ENCODE assay signal across 11 cellular contexts in the genomic region with DNA sequence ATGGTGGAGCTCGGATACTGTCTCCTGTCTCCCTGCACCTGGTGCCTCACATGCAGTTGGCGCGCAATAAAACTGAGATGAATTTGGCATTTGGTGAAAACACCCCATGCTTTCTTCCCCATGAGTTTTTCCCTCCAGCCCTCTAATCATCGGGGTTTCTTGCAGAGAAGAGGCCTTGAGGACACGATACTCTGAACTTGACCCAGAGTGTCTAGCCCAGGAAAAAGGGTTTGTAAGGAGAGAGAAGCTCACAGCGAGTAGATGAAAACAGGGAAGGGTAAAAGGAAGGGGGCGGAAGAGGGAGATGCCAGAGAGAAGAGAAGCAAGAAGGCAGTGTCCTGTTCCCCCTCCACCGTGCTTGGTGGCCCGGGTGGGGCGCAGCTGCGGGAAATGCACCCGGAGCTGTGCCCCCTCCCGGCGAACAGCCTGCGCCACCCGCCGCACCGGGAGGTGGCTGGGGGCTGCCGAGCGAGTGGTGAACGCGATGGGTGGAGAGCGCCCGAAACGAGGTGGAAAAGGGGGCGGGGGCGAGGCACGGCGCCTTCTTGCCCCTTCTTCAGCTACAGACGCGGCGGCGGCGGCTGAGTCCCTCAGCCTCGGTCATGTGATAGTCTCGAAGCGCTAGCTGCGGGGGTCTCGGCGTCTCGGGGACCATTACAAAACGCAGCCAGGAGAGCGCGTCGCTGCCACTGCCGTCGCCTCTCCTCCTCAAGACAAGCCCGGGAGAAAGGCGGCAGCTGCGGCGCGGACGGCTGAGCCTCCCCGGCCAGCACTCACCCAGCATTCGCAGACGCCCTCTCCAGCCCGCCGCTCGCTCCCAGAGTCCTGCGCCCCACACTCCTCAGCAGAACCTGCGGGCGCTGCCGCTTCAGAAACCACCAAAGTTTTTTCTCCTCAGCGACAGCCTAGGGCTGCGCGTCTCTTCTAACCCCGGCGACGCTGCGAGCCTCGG. TPM values are rescaled to one million over a fixed set of nuclear protein-coding genes. Genes with fewer than 3 reads are reported as not detected.
DNase-seq lines count a peak whose midpoint lies in the region; ATAC-seq and TF ChIP-seq lines count a peak whose summit lies in the region.
"Had no signal": no experiment of that assay in that cellular context is flagged by ENCODE, and none has a peak within 500 bp of the region (broad histone marks: within the 10 kb centered on the region; RNA-seq: fewer than 3 reads in every experiment).

No MANE protein-coding gene starts in this region.

- no peak for ATAC-seq in activated naive CD8-positive, alpha-beta T cell treated with anti-CD3 and anti-CD28 coated beads, Interleukin-2, amount 10 ng/mL, durations not matched to agents 7 days and 5 days (ENCODE audit: low read depth)
- ATAC-seq in naive thymus-derived CD4-positive, alpha-beta T cell = no peak
- ATAC-seq in GM21526 (IDR thresholded peaks at IDR 0.05; ENCODE audit: low FRiP score, unreplicated experiment) = no peak

- no peaks in the 10 kb centered on the region for H3K9me3 Mint-ChIP-seq in activated naive CD8-positive, alpha-beta T cell treated with anti-CD3 and anti-CD28 coated beads, Interleukin-2, amount 10 ng/mL, durations not matched to agents 7 days and 5 days
- H3K9me3 Mint-ChIP-seq in naive thymus-derived CD4-positive, alpha-beta T cell = peaks cover 0 to 3% (median 0%) of the 10 kb centered on the region in 11 donors

- intact Hi-C loops in naive thymus-derived CD4-positive, alpha-beta T cell (cut with micrococcal nuclease) = loop anchor here in 1 of 2 donors (10.0 kb wide), 1 partner anchor 1814 kb away; no protein-coding TSS in a partner anchor
- intact Hi-C loops in esophagus squamous epithelium (cut with DNase I) = no loop called here

- peaks cover 7% of the 10 kb centered on the region for H3K36me3 Mint-ChIP-seq in activated naive CD8-positive, alpha-beta T cell treated with anti-CD3 and anti-CD28 coated beads, Interleukin-2, amount 10 ng/mL, durations not matched to agents 7 days and 5 days
- peaks cover 0 to 7% (median 0%) of the 10 kb centered on the region in 5 donors for H3K36me3 Mint-ChIP-seq in naive thymus-derived CD4-positive, alpha-beta T cell

- peak overlapping the region; percentile 43 for H3K4me3 Mint-ChIP-seq in activated naive CD8-positive, alpha-beta T cell treated with anti-CD3 and anti-CD28 coated beads, Interleukin-2, amount 10 ng/mL, durations not matched to agents 7 days and 5 days
- H3K4me3 Mint-ChIP-seq in naive thymus-derived CD4-positive, alpha-beta T cell = peak overlapping the region in 8 of 10 donors; percentile 8 to 64 (median 43)

- no peak for TF ChIP-seq POLR2A in esophagus squamous epithelium (IDR thresholded peaks at IDR 0.05)

- 6 to 8% methylated on average over 27 to 34 of the region's 71 CpGs for WGBS in esophagus squamous epithelium, 2 donors

- peak overlapping the region; percentile 68 for H3K27ac Mint-ChIP-seq in activated naive CD8-positive, alpha-beta T cell treated with anti-CD3 and anti-CD28 coated beads, Interleukin-2, amount 10 ng/mL, durations not matched to agents 7 days and 5 days
- peak overlapping the region in 1 of 9 donors; percentile 81 for H3K27ac Mint-ChIP-seq in naive thymus-derived CD4-positive, alpha-beta T cell

- H3K4me3 ChIP-seq in BE2C (ENCODE audit: low read depth, low read length) = peak overlapping the region; percentile 19
- no peak overlapping the region for H3K4me3 ChIP-seq in naive thymus-derived CD4-positive, alpha-beta T cell (ENCODE audit: low read length)
- peak overlapping the region in 2 of 4 donors; percentile 19 to 35 for H3K4me3 ChIP-seq in esophagus squamous epithelium

- TF ChIP-seq CTCF in BE2C (IDR thresholded peaks at IDR 0.05; ENCODE audit: low read depth, low read length) (no peak), GM13977 (IDR thresholded peaks at IDR 0.05; ENCODE audit: extremely low read depth, insufficient read depth, missing control alignments) (no peak), esophagus squamous epithelium (IDR thresholded peaks at IDR 0.05) (no peak)

- no peaks in the 10 kb centered on the region; the same call in 1 of the 2 replicates for H3K4me1 ChIP-seq in BE2C
- H3K4me1 ChIP-seq in naive thymus-derived CD4-positive, alpha-beta T cell (ENCODE audit: control insufficient read depth in 2 of 2, insufficient read depth in 2 of 2, low read length in 2 of 2) = peaks cover 3 to 8% of the 10 kb centered on the region in 2 donors
- H3K4me1 ChIP-seq in esophagus squamous epithelium = peaks cover 15 to 83% (median 23%) of the 10 kb centered on the region in 3 donors

- H3K4me1 Mint-ChIP-seq in activated naive CD8-positive, alpha-beta T cell treated with anti-CD3 and anti-CD28 coated beads, Interleukin-2, amount 10 ng/mL, durations not matched to agents 7 days and 5 days = peaks cover 15% of the 10 kb centered on the region
- H3K4me1 Mint-ChIP-seq in naive thymus-derived CD4-positive, alpha-beta T cell = peaks cover 12 to 48% (median 30%) of the 10 kb centered on the region in 7 donors

- peaks cover 83% of the 10 kb centered on the region for H3K27me3 Mint-ChIP-seq in activated naive CD8-positive, alpha-beta T cell treated with anti-CD3 and anti-CD28 coated beads, Interleukin-2, amount 10 ng/mL, durations not matched to agents 7 days and 5 days
- H3K27me3 Mint-ChIP-seq in naive thymus-derived CD4-positive, alpha-beta T cell = peaks cover 70 to 92% (median 81%) of the 10 kb centered on the region in 5 donors

- CTCF ChIA-PET in naive thymus-derived CD4-positive, alpha-beta T cell (lab: Charles Lee) = no interaction called here

- H3K27me3 ChIP-seq in BE2C (peaks cover 99% of the 10 kb centered on the region), esophagus squamous epithelium (peaks cover 57 to 100% (median 82%) of the 10 kb centered on the region in 4 donors)
- H3K27me3 ChIP-seq in naive thymus-derived CD4-positive, alpha-beta T cell (ENCODE audit: control insufficient read depth in 2 of 2, insufficient read depth in 2 of 2, low read length in 2 of 2) = peaks cover 0 to 7% of the 10 kb centered on the region in 2 donors

- H3K36me3 ChIP-seq in BE2C (no peaks in the 10 kb centered on the region), esophagus squamous epithelium (no peaks in the 10 kb centered on the region)
- H3K36me3 ChIP-seq in naive thymus-derived CD4-positive, alpha-beta T cell (ENCODE audit: control insufficient read depth in 2 of 3, insufficient read depth in 3 of 3, low read length in 3 of 3) = no peaks in the 10 kb centered on the region

- no peak overlapping the region for H3K27ac ChIP-seq in naive thymus-derived CD4-positive, alpha-beta T cell (ENCODE audit: low read depth, low read length)
- no peak overlapping the region for H3K27ac ChIP-seq in esophagus squamous epithelium

- H3K9me3 ChIP-seq in BE2C (no peaks in the 10 kb centered on the region), esophagus squamous epithelium (no peaks in the 10 kb centered on the region)
- H3K9me3 ChIP-seq in naive thymus-derived CD4-positive, alpha-beta T cell (ENCODE audit: control insufficient read depth in 2 of 3, low read length in 3 of 3) = no peaks in the 10 kb centered on the region

- DNase-seq in BE2C (no peak), GM13977 (ENCODE audit: low spot score) (peak; percentile 39), UCSD-AML1 (lab: John Stamatoyannopoulos, UW; ENCODE audit: unreplicated experiment) (no peak), esophagus squamous epithelium (lab: John Stamatoyannopoulos, UW) (no peak)
- DNase-seq in activated naive CD8-positive, alpha-beta T cell treated with anti-CD3 and anti-CD28 coated beads, Interleukin-2, amount 10 ng/mL, durations not matched to agents 7 days and 5 days = no peak
- no peak for DNase-seq in naive thymus-derived CD4-positive, alpha-beta T cell
- no peak for DNase-seq in stimulated activated CD4-positive, alpha-beta T cell treated with anti-CD3 and anti-CD28 coated beads, Interleukin-4, amount 100 ng/mL, for 1 hour
- DNase-seq: MM.1S had no signal

- POLR2A ChIA-PET in activated naive CD8-positive, alpha-beta T cell treated with anti-CD3 and anti-CD28 coated beads, Interleukin-2, amount 10 ng/mL, durations not matched to agents 7 days and 5 days (lab: Charles Lee) = no interaction called here
- POLR2A ChIA-PET in naive thymus-derived CD4-positive, alpha-beta T cell (lab: Charles Lee) = no interaction called here

- in situ Hi-C loops in GM13977 (cut with MboI; ENCODE audit: low pct_unique_long_range_greater_than_20kb, low sequenced_read_pairs, unreplicated experiment) = no loop called here

RNA-seq across cellular contexts. Expression of a gene that starts 1.1 kb away (rescaled TPM):
- not detected for polyA plus RNA-seq in BE2C (2012; ENCODE audit: insufficient read depth, insufficient read length, low read depth)
- total RNA-seq in activated naive CD8-positive, alpha-beta T cell treated with anti-CD3 and anti-CD28 coated beads, Interleukin-2, amount 10 ng/mL, durations not matched to agents 7 days and 5 days = not detected
- not detected for total RNA-seq in naive thymus-derived CD4-positive, alpha-beta T cell
- polyA plus RNA-seq in naive thymus-derived CD4-positive, alpha-beta T cell = not detected
- not detected for total RNA-seq in esophagus squamous epithelium
- total RNA-seq: dermis microvascular lymphatic vessel endothelial cell, lower leg skin had no signal
